ENCODE assay signal across 23 cellular contexts in the genomic region with DNA sequence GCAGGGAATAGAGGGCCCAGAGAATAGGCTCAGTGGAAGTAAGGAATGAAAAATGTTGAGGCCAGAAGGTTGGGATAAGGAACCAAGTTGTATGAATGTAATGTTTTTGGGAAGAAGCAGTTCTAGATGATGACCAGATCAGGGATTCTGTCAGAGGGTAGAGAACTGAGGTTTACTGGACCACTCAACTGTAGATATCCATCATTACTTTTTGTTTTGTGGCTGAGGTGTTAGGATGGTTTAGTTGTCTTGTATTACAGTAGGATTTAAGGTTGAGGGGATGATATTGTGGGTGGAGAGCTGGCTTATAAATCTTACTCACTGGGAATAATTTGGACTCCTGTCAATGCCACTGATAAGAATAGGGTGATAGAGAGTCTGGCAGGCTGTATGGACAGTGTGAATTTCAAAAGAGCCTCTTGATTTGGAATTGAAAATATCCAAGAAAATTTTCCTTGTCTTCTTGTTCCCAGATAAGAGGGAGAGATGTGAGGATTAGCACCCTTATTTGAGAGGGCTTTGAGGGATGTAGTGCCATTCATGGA. TPM values are rescaled to one million over a fixed set of nuclear protein-coding genes. Genes with fewer than 3 reads are reported as not detected.
DNase-seq lines count a peak whose midpoint lies in the region; ATAC-seq and TF ChIP-seq lines count a peak whose summit lies in the region.
"Had no signal": no experiment of that assay in that cellular context is flagged by ENCODE, and none has a peak within 500 bp of the region (broad histone marks: within the 10 kb centered on the region; RNA-seq: fewer than 3 reads in every experiment).

No MANE protein-coding gene starts in this region.

- no peak for ATAC-seq in activated CD4-positive, alpha-beta T cell treated with anti-CD3 and anti-CD28 coated beads for 36 hours
- ATAC-seq in Right ventricle myocardium superior (ENCODE audit: poor library complexity) (peak; percentile 66), HG03039 (IDR thresholded peaks at IDR 0.05; ENCODE audit: unreplicated experiment) (no peak)
- ATAC-seq in stimulated activated naive CD8-positive, alpha-beta T cell treated with anti-CD3 and anti-CD28 coated beads, Interleukin-15, amount 100 ng/mL, for 72 hours: peak; percentile 84

- intact Hi-C loops in activated CD4-positive, alpha-beta T cell treated with anti-CD3 and anti-CD28 coated beads for 36 hours (cut with DNase I, micrococcal nuclease): loop anchor here in 1 of 2 experiments (2.0 kb wide), 1 partner anchor 13 kb away; no protein-coding TSS in a partner anchor
- intact Hi-C loops in Right ventricle myocardium superior (cut with DNase I): no loop called here

- H3K36me3 ChIP-seq in right atrium auricular region: no peaks in the 10 kb centered on the region
- H3K36me3 ChIP-seq: neural progenitor cell, sigmoid colon had no signal

- H3K27ac ChIP-seq in right atrium auricular region (no peak overlapping the region), cingulate gyrus (ENCODE audit: low read depth, low read length) (peak overlapping the region; percentile 31)
- H3K27ac ChIP-seq: neural progenitor cell, RWPE1, sigmoid colon had no signal

- peaks cover 87% of the 10 kb centered on the region for H3K4me1 Mint-ChIP-seq in activated CD4-positive, alpha-beta T cell treated with anti-CD3 and anti-CD28 coated beads for 36 hours
- peaks cover 63% of the 10 kb centered on the region for H3K4me1 Mint-ChIP-seq in stimulated activated naive CD8-positive, alpha-beta T cell treated with anti-CD3 and anti-CD28 coated beads, Interleukin-15, amount 100 ng/mL, for 72 hours
- H3K4me1 Mint-ChIP-seq: neural progenitor cell had no signal

- H3K4me1 ChIP-seq in right atrium auricular region: peaks cover 0 to 25% of the 10 kb centered on the region in 2 donors
- H3K4me1 ChIP-seq: neural progenitor cell had no signal

- peaks cover 3% of the 10 kb centered on the region for H3K9me3 Mint-ChIP-seq in activated CD4-positive, alpha-beta T cell treated with anti-CD3 and anti-CD28 coated beads for 36 hours (ENCODE audit: low read depth)
- peaks cover 0 to 8% of the 10 kb centered on the region in 2 donors for H3K9me3 Mint-ChIP-seq in stimulated activated naive CD8-positive, alpha-beta T cell treated with anti-CD3 and anti-CD28 coated beads, Interleukin-15, amount 100 ng/mL, for 72 hours
- H3K9me3 Mint-ChIP-seq: CD8-positive, alpha-beta memory T cell had no signal

- peak overlapping the region; percentile 83 for H3K27ac Mint-ChIP-seq in activated CD4-positive, alpha-beta T cell treated with anti-CD3 and anti-CD28 coated beads for 36 hours
- H3K27ac Mint-ChIP-seq in stimulated activated naive CD8-positive, alpha-beta T cell treated with anti-CD3 and anti-CD28 coated beads, Interleukin-15, amount 100 ng/mL, for 72 hours: no peak overlapping the region
- H3K27ac Mint-ChIP-seq: neural progenitor cell, type B pancreatic cell had no signal

- no peak overlapping the region for H3K4me3 Mint-ChIP-seq in activated CD4-positive, alpha-beta T cell treated with anti-CD3 and anti-CD28 coated beads for 36 hours
- peak overlapping the region in 1 of 2 donors; percentile 51 for H3K4me3 Mint-ChIP-seq in stimulated activated naive CD8-positive, alpha-beta T cell treated with anti-CD3 and anti-CD28 coated beads, Interleukin-15, amount 100 ng/mL, for 72 hours
- H3K4me3 Mint-ChIP-seq: CD8-positive, alpha-beta memory T cell; neural progenitor cell; type B pancreatic cell had no signal

- no peak for DNase-seq in activated CD4-positive, alpha-beta T cell treated with anti-CD3 and anti-CD28 coated beads for 36 hours
- DNase-seq in activated CD4-positive, alpha-beta T cell treated with anti-CD3 and anti-CD28 coated beads, Interleukin-2, amount 50 U/mL, for 4 hours: no peak
- DNase-seq in Right ventricle myocardium superior (no peak), right atrium auricular region (ENCODE audit: low spot score) (no peak)
- DNase-seq in stimulated activated naive CD8-positive, alpha-beta T cell treated with anti-CD3 and anti-CD28 coated beads, Interleukin-15, amount 100 ng/mL, for 72 hours: no peak
- no peak for DNase-seq in stimulated activated naive CD4-positive, alpha-beta T cell (lab: John Stamatoyannopoulos, UW)
- DNase-seq: activated CD4-positive, CD25-positive, alpha-beta regulatory T cell; AML-193; amygdala; caudate nucleus; CD8-positive, alpha-beta memory T cell; DMS153; NCI-H1105 treated with DMSO at 0.1 percent for 48 hours; NCI-H2029; NCI-H2227 treated with DMSO at 0.1 percent for 48 hours; NCI-H748 treated with DMSO at 0.1 percent for 48 hours; posterior cingulate gyrus; sigmoid colon had no signal

- CTCF ChIA-PET in activated CD4-positive, alpha-beta T cell treated with anti-CD3 and anti-CD28 coated beads for 36 hours (lab: Charles Lee): interaction anchor here (1.6 to 4.3 kb wide), 5 partner anchors 12 to 110 kb away, joined by 4 to 30 read pairs (median 16); no protein-coding TSS in a partner anchor

- POLR2A ChIA-PET in activated CD4-positive, alpha-beta T cell treated with anti-CD3 and anti-CD28 coated beads for 36 hours (lab: Charles Lee): interaction anchor here (0.7 kb wide), 1 partner anchor 79 kb away, joined by 3 read pairs; no protein-coding TSS in a partner anchor

- no peaks in the 10 kb centered on the region for H3K27me3 Mint-ChIP-seq in activated CD4-positive, alpha-beta T cell treated with anti-CD3 and anti-CD28 coated beads for 36 hours
- H3K27me3 Mint-ChIP-seq in stimulated activated naive CD8-positive, alpha-beta T cell treated with anti-CD3 and anti-CD28 coated beads, Interleukin-15, amount 100 ng/mL, for 72 hours: no peaks in the 10 kb centered on the region
- H3K27me3 Mint-ChIP-seq: type B pancreatic cell had no signal

- peaks cover 0 to 5% of the 10 kb centered on the region in 2 donors for H3K9me3 ChIP-seq in right atrium auricular region
- H3K9me3 ChIP-seq: sigmoid colon had no signal

- no peak for TF ChIP-seq CTCF in right atrium auricular region (IDR thresholded peaks at IDR 0.05)

- H3K4me3 ChIP-seq in right atrium auricular region: no peak overlapping the region
- H3K4me3 ChIP-seq: neural progenitor cell, sigmoid colon had no signal

- H3K27me3 ChIP-seq in right atrium auricular region: no peaks in the 10 kb centered on the region
- H3K27me3 ChIP-seq: neural progenitor cell, sigmoid colon had no signal

- peaks cover 44% of the 10 kb centered on the region for H3K36me3 Mint-ChIP-seq in activated CD4-positive, alpha-beta T cell treated with anti-CD3 and anti-CD28 coated beads for 36 hours (ENCODE audit: low read depth)
- H3K36me3 Mint-ChIP-seq: CD8-positive, alpha-beta memory T cell had no signal

RNA-seq across cellular contexts. Expression of gene NDFIP2, which starts 22.6 kb away (rescaled TPM):
- 100 to 1,000 TPM; 160 to 205 TPM for total RNA-seq in activated CD4-positive, alpha-beta T cell treated with anti-CD3 and anti-CD28 coated beads for 36 hours
- total RNA-seq in Right ventricle myocardium superior (33.9 TPM), right atrium auricular region (10 to 100 TPM; 27.8 to 29.0 TPM)

Comparison
In these comparisons a context has a peak if more than half of its experiments do, and no peak if none do; other contexts are left out.
1. ATAC-seq: peak in Right ventricle myocardium superior (single experiment) and stimulated activated naive CD8-positive, alpha-beta T cell treated with anti-CD3 and anti-CD28 coated beads, Interleukin-15, amount 100 ng/mL, for 72 hours (single experiment); none in activated CD4-positive, alpha-beta T cell treated with anti-CD3 and anti-CD28 coated beads for 36 hours (single experiment) and HG03039 (single experiment).